ENCODE assay signal across 24 cellular contexts in genomic region chr1:31259746-31260145, GRCh38. TPM values are rescaled to one million over a fixed set of nuclear protein-coding genes. Genes with fewer than 3 reads are reported as not detected.
"Had no signal": no experiment of that assay in that cellular context is flagged by ENCODE, and none has a peak within 500 bp of the region (broad histone marks: within the 10 kb centered on the region; RNA-seq: fewer than 3 reads in every experiment).

No MANE protein-coding gene starts in this region.

- H3K4me3 Mint-ChIP-seq: activated CD8-positive, alpha-beta T cell treated with anti-CD3 and anti-CD28 coated beads for 36 hours; activated naive CD4-positive, alpha-beta T cell treated with anti-CD3 and anti-CD28 coated beads, Interleukin-2, amount 10 ng/mL, durations not matched to agents 7 days and 5 days; activated naive CD8-positive, alpha-beta T cell treated with anti-CD3 and anti-CD28 coated beads for 36 hours; activated T-cell treated with anti-CD3 and anti-CD28 coated beads, Interleukin-2, amount 50 U/mL, for 72 hours; IgD-negative memory B cell; T-helper 2 cell treated with Interferon-gamma antibody and Interleukin-4, amounts not matched to agents 5 μg/mL and 100 μg/mL, for 36 hours had no signal

- H3K27me3 Mint-ChIP-seq: activated CD8-positive, alpha-beta T cell treated with anti-CD3 and anti-CD28 coated beads for 36 hours; activated naive CD4-positive, alpha-beta T cell treated with anti-CD3 and anti-CD28 coated beads, Interleukin-2, amount 10 ng/mL, durations not matched to agents 7 days and 5 days; activated naive CD8-positive, alpha-beta T cell treated with anti-CD3 and anti-CD28 coated beads for 36 hours; IgD-negative memory B cell had no signal

- H3K4me1 Mint-ChIP-seq: activated naive CD4-positive, alpha-beta T cell treated with anti-CD3 and anti-CD28 coated beads, Interleukin-2, amount 10 ng/mL, durations not matched to agents 7 days and 5 days; activated naive CD8-positive, alpha-beta T cell treated with anti-CD3 and anti-CD28 coated beads for 36 hours; IgD-negative memory B cell had no signal

- H3K27ac Mint-ChIP-seq: activated CD8-positive, alpha-beta T cell treated with anti-CD3 and anti-CD28 coated beads for 36 hours; activated naive CD4-positive, alpha-beta T cell treated with anti-CD3 and anti-CD28 coated beads, Interleukin-2, amount 10 ng/mL, durations not matched to agents 7 days and 5 days; activated naive CD8-positive, alpha-beta T cell treated with anti-CD3 and anti-CD28 coated beads for 36 hours; activated T-cell treated with anti-CD3 and anti-CD28 coated beads, Interleukin-2, amount 50 U/mL, for 72 hours; activated T-helper 2 cell treated with anti-CD3 and anti-CD28 coated beads, Interferon-gamma antibody, Interleukin-2, Interleukin-4, amounts not matched to agents 10 μg/mL and 5 μg/mL and 100 μg/mL, durations not matched to agents 14 hours and 24 hours and 36 hours; T-helper 2 cell treated with Interferon-gamma antibody and Interleukin-4, amounts not matched to agents 5 μg/mL and 100 μg/mL, for 36 hours had no signal

- H3K9me2 ChIP-seq: SK-N-SH had no signal

- H3K36me3 ChIP-seq: breast epithelium had no signal

- H3K9me3 Mint-ChIP-seq: activated CD8-positive, alpha-beta T cell treated with anti-CD3 and anti-CD28 coated beads for 36 hours; activated naive CD4-positive, alpha-beta T cell treated with anti-CD3 and anti-CD28 coated beads, Interleukin-2, amount 10 ng/mL, durations not matched to agents 7 days and 5 days; activated naive CD8-positive, alpha-beta T cell treated with anti-CD3 and anti-CD28 coated beads for 36 hours; activated T-cell treated with anti-CD3 and anti-CD28 coated beads, Interleukin-2, amount 50 U/mL, for 72 hours; activated T-helper 2 cell treated with anti-CD3 and anti-CD28 coated beads, Interferon-gamma antibody, Interleukin-2, Interleukin-4, amounts not matched to agents 10 μg/mL and 5 μg/mL and 100 μg/mL, durations not matched to agents 14 hours and 24 hours and 36 hours; IgD-negative memory B cell; T-helper 2 cell treated with Interferon-gamma antibody and Interleukin-4, amounts not matched to agents 5 μg/mL and 100 μg/mL, for 36 hours had no signal

- H3K4me2 ChIP-seq: PC-9, SK-N-SH had no signal

- H3K9ac ChIP-seq: SK-N-SH had no signal

- H2AFZ ChIP-seq: PC-9 had no signal

- ATAC-seq: activated CD4-positive, CD25-positive, alpha-beta regulatory T cell treated with anti-CD3 and anti-CD28 coated beads, Interleukin-2, amount 50 U/mL, for 24 hours; activated CD8-positive, alpha-beta T cell treated with anti-CD3 and anti-CD28 coated beads for 36 hours; activated T-cell treated with anti-CD3 and anti-CD28 coated beads, Interleukin-2, amount 50 U/mL, for 72 hours; Right ventricle myocardium inferior had no signal

- DNase-seq: activated CD4-positive, alpha-beta T cell treated with anti-CD3 and anti-CD28 coated beads for 4 hours; activated CD8-positive, alpha-beta memory T cell treated with anti-CD3 and anti-CD28 coated beads, Interleukin-2, amount 50 U/mL, for 4 hours; activated CD8-positive, alpha-beta T cell treated with anti-CD3 and anti-CD28 coated beads for 36 hours; activated gamma-delta T cell treated with Interleukin-2 at 50 U/mL for 16 hours; activated naive CD4-positive, alpha-beta T cell treated with anti-CD3 and anti-CD28 coated beads, Interleukin-2, amount 10 ng/mL, durations not matched to agents 7 days and 5 days; activated naive CD8-positive, alpha-beta T cell treated with anti-CD3 and anti-CD28 coated beads for 36 hours; activated T-cell treated with anti-CD3 and anti-CD28 coated beads, Interleukin-2, amount 50 U/mL, for 72 hours; anterior cingulate cortex; KG1; NCI-H1105 treated with DMSO at 0.1 percent for 48 hours; NCI-H1436 treated with DMSO at 0.1 percent for 48 hours; NCI-H187; NCI-H2081; NCI-H510A treated with DMSO at 0.1 percent for 48 hours; PC-9; SJCRH30; SK-N-SH had no signal

- H3K4me3 ChIP-seq: breast epithelium, PC-9, SJCRH30 had no signal

- H3K9me3 ChIP-seq: breast epithelium, SJCRH30, SK-N-SH had no signal

- H3K27me3 ChIP-seq: breast epithelium, SJCRH30 had no signal

- H3K27ac ChIP-seq: breast epithelium, PC-9, SJCRH30 had no signal

- H3K4me1 ChIP-seq: breast epithelium, SJCRH30 had no signal

RNA-seq across cellular contexts. Expression of gene NKAIN1, which starts 20.1 kb away (rescaled TPM):
- total RNA-seq: activated CD8-positive, alpha-beta T cell treated with anti-CD3 and anti-CD28 coated beads for 36 hours; activated naive CD8-positive, alpha-beta T cell treated with anti-CD3 and anti-CD28 coated beads for 36 hours; activated T-cell treated with anti-CD3 and anti-CD28 coated beads, Interleukin-2, amount 50 U/mL, for 72 hours; activated T-helper 2 cell treated with anti-CD3 and anti-CD28 coated beads, Interferon-gamma antibody, Interleukin-2, Interleukin-4, amounts not matched to agents 10 μg/mL and 5 μg/mL and 100 μg/mL, durations not matched to agents 14 hours and 24 hours and 36 hours; T-helper 1 cell treated with Interleukin-12 subunit alpha and Interleukin-12 subunit beta and Interleukin-4 antibody, amounts not matched to agents 30 ng/mL and 1 ng/mL, for 36 hours had no signal
- polyA plus RNA-seq: IgD-negative memory B cell had no signal
